Comparison of ENCODE assay signal across 1 cellular context in genomic region chr1:204630460-204630905, GRCh38.
A peak's percentile ranks its signal among the peaks of the same experiment; 100 is the strongest.
TF ChIP-seq lines count a peak whose summit lies in the region.

No MANE protein-coding gene starts in this region.

TF ChIP-seq in K562, 482 proteins besides CTCF, POLR2A, EP300 and RAD21 (continued from another document and continues in another):
- no peak for TF ChIP-seq ZNF280A (IDR thresholded peaks at IDR 0.05; ENCODE audit: low read depth, partially characterized antibody)
- TF ChIP-seq RAD51 (IDR thresholded peaks at IDR 0.05; ENCODE audit: borderline replicate concordance, low read depth), result no peak
- TF ChIP-seq, protein P1, sequence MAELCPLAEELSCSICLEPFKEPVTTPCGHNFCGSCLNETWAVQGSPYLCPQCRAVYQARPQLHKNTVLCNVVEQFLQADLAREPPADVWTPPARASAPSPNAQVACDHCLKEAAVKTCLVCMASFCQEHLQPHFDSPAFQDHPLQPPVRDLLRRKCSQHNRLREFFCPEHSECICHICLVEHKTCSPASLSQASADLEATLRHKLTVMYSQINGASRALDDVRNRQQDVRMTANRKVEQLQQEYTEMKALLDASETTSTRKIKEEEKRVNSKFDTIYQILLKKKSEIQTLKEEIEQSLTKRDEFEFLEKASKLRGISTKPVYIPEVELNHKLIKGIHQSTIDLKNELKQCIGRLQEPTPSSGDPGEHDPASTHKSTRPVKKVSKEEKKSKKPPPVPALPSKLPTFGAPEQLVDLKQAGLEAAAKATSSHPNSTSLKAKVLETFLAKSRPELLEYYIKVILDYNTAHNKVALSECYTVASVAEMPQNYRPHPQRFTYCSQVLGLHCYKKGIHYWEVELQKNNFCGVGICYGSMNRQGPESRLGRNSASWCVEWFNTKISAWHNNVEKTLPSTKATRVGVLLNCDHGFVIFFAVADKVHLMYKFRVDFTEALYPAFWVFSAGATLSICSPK (IDR thresholded peaks at IDR 0.05; ENCODE audit: borderline replicate concordance), result no peak
- TF ChIP-seq CBFA2T2 (conservative IDR thresholded peaks at IDR 0.05), result peak; percentile 61
- TF ChIP-seq HDGF (IDR thresholded peaks at IDR 0.05), result 0 out of 2 replicates have a peak, but pooled peaks have one; percentile 42
- peak; percentile 86 for TF ChIP-seq CTBP1 (IDR thresholded peaks at IDR 0.05; ENCODE audit: borderline replicate concordance)
- 0 out of 2 replicates have a peak, but pooled peaks have one; percentile 74 for TF ChIP-seq ELF4 (CRISPR knock-in tag; IDR thresholded peaks at IDR 0.05)
- TF ChIP-seq L3MBTL2 (IDR thresholded peaks at IDR 0.05), result peak; percentile 37; the same call in 1 of the 2 replicates
- no peak for TF ChIP-seq ELF2 (CRISPR knock-in tag; IDR thresholded peaks at IDR 0.05)
- TF ChIP-seq, protein P2, sequence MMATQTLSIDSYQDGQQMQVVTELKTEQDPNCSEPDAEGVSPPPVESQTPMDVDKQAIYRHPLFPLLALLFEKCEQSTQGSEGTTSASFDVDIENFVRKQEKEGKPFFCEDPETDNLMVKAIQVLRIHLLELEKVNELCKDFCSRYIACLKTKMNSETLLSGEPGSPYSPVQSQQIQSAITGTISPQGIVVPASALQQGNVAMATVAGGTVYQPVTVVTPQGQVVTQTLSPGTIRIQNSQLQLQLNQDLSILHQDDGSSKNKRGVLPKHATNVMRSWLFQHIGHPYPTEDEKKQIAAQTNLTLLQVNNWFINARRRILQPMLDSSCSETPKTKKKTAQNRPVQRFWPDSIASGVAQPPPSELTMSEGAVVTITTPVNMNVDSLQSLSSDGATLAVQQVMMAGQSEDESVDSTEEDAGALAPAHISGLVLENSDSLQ (IDR thresholded peaks at IDR 0.05), result peak; percentile 95
- TF ChIP-seq SMARCA4 (IDR thresholded peaks at IDR 0.05), result peak; percentile 71; the same call in 1 of the 2 replicates
- no peak for TF ChIP-seq NCOA2 (IDR thresholded peaks at IDR 0.05; ENCODE audit: partially characterized antibody in 2 of 2)
- TF ChIP-seq, protein P3, sequence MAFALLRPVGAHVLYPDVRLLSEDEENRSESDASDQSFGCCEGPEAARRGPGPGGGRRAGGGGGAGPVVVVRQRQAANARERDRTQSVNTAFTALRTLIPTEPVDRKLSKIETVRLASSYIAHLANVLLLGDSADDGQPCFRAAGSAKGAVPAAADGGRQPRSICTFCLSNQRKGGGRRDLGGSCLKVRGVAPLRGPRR (CRISPR knock-in tag; IDR thresholded peaks at IDR 0.05), result no peak
- TF ChIP-seq HOMEZ (CRISPR knock-in tag; IDR thresholded peaks at IDR 0.05), result no peak
- TF ChIP-seq ZFX (CRISPR knock-in tag; IDR thresholded peaks at IDR 0.05), result no peak
- TF ChIP-seq CBFB (CRISPR knock-in tag; IDR thresholded peaks at IDR 0.05), result peak; percentile 91
- TF ChIP-seq ZBTB43 (CRISPR knock-in tag; IDR thresholded peaks at IDR 0.05), result no peak
- peak; percentile 29; the same call in 1 of the 2 replicates for TF ChIP-seq ETV5 (CRISPR knock-in tag; IDR thresholded peaks at IDR 0.05; ENCODE audit: low read depth)
- peak in 1 of 2 experiments; percentile 49; a peak in 1 of 4 replicates for TF ChIP-seq HDAC1 (IDR thresholded peaks at IDR 0.05)
- TF ChIP-seq ZKSCAN8 (CRISPR knock-in tag; IDR thresholded peaks at IDR 0.05), result no peak
- peak in 1 of 2 experiments; percentile 77; a peak in 2 of 4 replicates for TF ChIP-seq MLLT1 (IDR thresholded peaks at IDR 0.05)
- peak; percentile 91; the same call in 1 of the 2 replicates for TF ChIP-seq ESRRA (IDR thresholded peaks at IDR 0.05; ENCODE audit: borderline replicate concordance, low read depth)
- TF ChIP-seq TEAD4 (IDR thresholded peaks at IDR 0.05; ENCODE audit: low read length), result peak; percentile 64; the same call in 1 of the 2 replicates
- TF ChIP-seq TEAD4 (CRISPR knock-in tag; IDR thresholded peaks at IDR 0.05; ENCODE audit: borderline replicate concordance), result no peak
- 0 out of 2 replicates have a peak, but pooled peaks have one; percentile 56 for TF ChIP-seq ZNF830 (CRISPR knock-in tag; IDR thresholded peaks at IDR 0.05)
- TF ChIP-seq HNRNPH1 (optimal IDR thresholded peaks at IDR 0.05; ENCODE audit: low read depth, low read length), result no peak
- no peak for TF ChIP-seq TBL1XR1 (IDR thresholded peaks at IDR 0.05; ENCODE audit: low read length in 2 of 2)
- TF ChIP-seq JUN (IDR thresholded peaks at IDR 0.05; ENCODE audit: borderline replicate concordance, low read depth, low read length), result 0 out of 2 replicates have a peak, but pooled peaks have one; percentile 23
- TF ChIP-seq JUN (CRISPR knock-in tag; IDR thresholded peaks at IDR 0.05; ENCODE audit: borderline replicate concordance), result no peak
- TF ChIP-seq, protein P4, sequence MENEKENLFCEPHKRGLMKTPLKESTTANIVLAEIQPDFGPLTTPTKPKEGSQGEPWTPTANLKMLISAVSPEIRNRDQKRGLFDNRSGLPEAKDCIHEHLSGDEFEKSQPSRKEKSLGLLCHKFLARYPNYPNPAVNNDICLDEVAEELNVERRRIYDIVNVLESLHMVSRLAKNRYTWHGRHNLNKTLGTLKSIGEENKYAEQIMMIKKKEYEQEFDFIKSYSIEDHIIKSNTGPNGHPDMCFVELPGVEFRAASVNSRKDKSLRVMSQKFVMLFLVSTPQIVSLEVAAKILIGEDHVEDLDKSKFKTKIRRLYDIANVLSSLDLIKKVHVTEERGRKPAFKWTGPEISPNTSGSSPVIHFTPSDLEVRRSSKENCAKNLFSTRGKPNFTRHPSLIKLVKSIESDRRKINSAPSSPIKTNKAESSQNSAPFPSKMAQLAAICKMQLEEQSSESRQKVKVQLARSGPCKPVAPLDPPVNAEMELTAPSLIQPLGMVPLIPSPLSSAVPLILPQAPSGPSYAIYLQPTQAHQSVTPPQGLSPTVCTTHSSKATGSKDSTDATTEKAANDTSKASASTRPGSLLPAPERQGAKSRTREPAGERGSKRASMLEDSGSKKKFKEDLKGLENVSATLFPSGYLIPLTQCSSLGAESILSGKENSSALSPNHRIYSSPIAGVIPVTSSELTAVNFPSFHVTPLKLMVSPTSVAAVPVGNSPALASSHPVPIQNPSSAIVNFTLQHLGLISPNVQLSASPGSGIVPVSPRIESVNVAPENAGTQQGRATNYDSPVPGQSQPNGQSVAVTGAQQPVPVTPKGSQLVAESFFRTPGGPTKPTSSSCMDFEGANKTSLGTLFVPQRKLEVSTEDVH (IDR thresholded peaks at IDR 0.05; ENCODE audit: low read depth, partially characterized antibody), result peak; percentile 42
- TF ChIP-seq SPI1 (IDR thresholded peaks at IDR 0.05; ENCODE audit: borderline replicate concordance, low read depth, low read length), result no peak
- TF ChIP-seq KDM4B (IDR thresholded peaks at IDR 0.05; ENCODE audit: borderline replicate concordance in 2 of 2, low read depth in 1 of 2), result no peak
- peak; percentile 57; the same call in 1 of the 2 replicates for TF ChIP-seq ATF3 (IDR thresholded peaks at IDR 0.05)
- no peak for TF ChIP-seq ATF3 (CRISPR knock-in tag; conservative IDR thresholded peaks at IDR 0.05)
- no peak for TF ChIP-seq SMAD2 (IDR thresholded peaks at IDR 0.05; ENCODE audit: low read depth, low read length)
- TF ChIP-seq ZNF232 (CRISPR knock-in tag; IDR thresholded peaks at IDR 0.05), result no peak
- TF ChIP-seq ZNF561 (CRISPR knock-in tag; conservative IDR thresholded peaks at IDR 0.05), result no peak
- no peak for TF ChIP-seq CREB1 (IDR thresholded peaks at IDR 0.05)
- no peak for TF ChIP-seq CREB1 (CRISPR knock-in tag; IDR thresholded peaks at IDR 0.05)
- no peak for TF ChIP-seq TSC22D4 (tag; IDR thresholded peaks at IDR 0.05)
- TF ChIP-seq DPF2 (IDR thresholded peaks at IDR 0.05), result peak; percentile 60; the same call in 1 of the 2 replicates
- peak; percentile 65; the same call in 1 of the 2 replicates for TF ChIP-seq HES1 (IDR thresholded peaks at IDR 0.05; ENCODE audit: low read depth)
- peak in 1 of 3 experiments; percentile 32 for TF ChIP-seq YY1 (IDR thresholded peaks at IDR 0.05; ENCODE audit: borderline replicate concordance in 1 of 3, control insufficient read depth in 1 of 3, extremely low read depth in 1 of 3, insufficient read depth in 3 of 3, insufficient read length in 1 of 3, insufficient replicate concordance in 2 of 3, low read depth in 1 of 3, low read length in 2 of 3)
- no peak for TF ChIP-seq ZBTB8A (IDR thresholded peaks at IDR 0.05; ENCODE audit: partially characterized antibody)
- no peak for TF ChIP-seq ZC3H11A (IDR thresholded peaks at IDR 0.05; ENCODE audit: low read depth, low read length)
- peak; percentile 65 for TF ChIP-seq BHLHE40 (IDR thresholded peaks at IDR 0.05; ENCODE audit: low read length)
- peak; percentile 64; the same call in 1 of the 2 replicates for TF ChIP-seq ZNF79 (CRISPR knock-in tag; IDR thresholded peaks at IDR 0.05; ENCODE audit: low read depth)
- TF ChIP-seq ZNF780A (CRISPR knock-in tag; IDR thresholded peaks at IDR 0.05), result no peak
- peak; percentile 83 for TF ChIP-seq ARID1B (IDR thresholded peaks at IDR 0.05)
- TF ChIP-seq OTX1 (CRISPR knock-in tag; IDR thresholded peaks at IDR 0.05), result 0 out of 2 replicates have a peak, but pooled peaks have one; percentile 68
- no peak for TF ChIP-seq MAFG (tag; conservative IDR thresholded peaks at IDR 0.05)
- TF ChIP-seq FOXA3 (CRISPR knock-in tag; conservative IDR thresholded peaks at IDR 0.05 in 1 of 2, IDR thresholded peaks at IDR 0.05 in 1 of 2), result no peak
- no peak for TF ChIP-seq RBM14 (IDR thresholded peaks at IDR 0.05; ENCODE audit: borderline replicate concordance, insufficient read depth, low read depth, low read length)
- TF ChIP-seq SREBF1 (IDR thresholded peaks at IDR 0.05; ENCODE audit: borderline replicate concordance, low read depth, low read length), result no peak
- TF ChIP-seq FOXP1 (CRISPR knock-in tag; IDR thresholded peaks at IDR 0.05), result peak; percentile 69; the same call in 1 of the 2 replicates
- TF ChIP-seq RFX5 (IDR thresholded peaks at IDR 0.05; ENCODE audit: low read depth, low read length), result no peak
- TF ChIP-seq MAZ (CRISPR knock-in tag; conservative IDR thresholded peaks at IDR 0.05 in 1 of 2, IDR thresholded peaks at IDR 0.05 in 1 of 2), result peak; percentile 28 to 73; a peak in 2 of 4 replicates
